In the genomic region with DNA sequence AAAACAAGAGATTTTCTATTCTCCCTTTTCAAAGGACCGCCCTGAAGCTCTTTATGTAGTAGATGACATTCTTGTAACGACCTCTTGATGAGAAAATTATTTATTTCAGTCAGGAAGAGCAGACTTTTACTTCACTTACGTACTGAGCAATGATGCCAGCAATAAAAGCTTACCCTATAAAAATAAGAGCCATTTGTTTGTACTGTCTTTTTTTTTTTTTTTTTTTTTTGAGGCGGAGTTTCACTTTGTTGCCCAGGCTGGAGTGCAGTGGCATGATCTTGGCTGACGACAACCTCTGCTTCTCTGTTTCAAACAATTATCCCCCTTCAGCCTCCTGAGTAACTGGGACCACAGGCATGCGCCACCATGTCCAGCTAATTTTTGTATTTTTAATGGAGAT, we compare ENCODE assay signal across 22 cellular contexts. TPM values are rescaled to one million over a fixed set of nuclear protein-coding genes. Genes with fewer than 3 reads are reported as not detected.
DNase-seq lines count a peak whose midpoint lies in the region; ATAC-seq and TF ChIP-seq lines count a peak whose summit lies in the region.
"Had no signal": no experiment of that assay in that cellular context is flagged by ENCODE, and none has a peak within 500 bp of the region (broad histone marks: within the 10 kb centered on the region; RNA-seq: fewer than 3 reads in every experiment).

No MANE protein-coding gene starts in this region.

- peaks cover 97% of the 10 kb centered on the region for H3K79me2 ChIP-seq in osteoblast (ENCODE audit: insufficient read depth, low read length)
- no peaks in the 10 kb centered on the region for H3K79me2 ChIP-seq in OCI-LY7 (ENCODE audit: insufficient read depth, low read depth, low read length)

- ATAC-seq in GM21526 (IDR thresholded peaks at IDR 0.05; ENCODE audit: low FRiP score, unreplicated experiment) (no peak), HG02884 (IDR thresholded peaks at IDR 0.05; ENCODE audit: unreplicated experiment) (no peak)
- ATAC-seq: GM12878, GM23338, left ventricle myocardium superior had no signal

- H3K4me2 ChIP-seq in osteoblast (ENCODE audit: insufficient read depth, low read length) (no peak overlapping the region), OCI-LY7 (ENCODE audit: low read length) (no peak overlapping the region)
- H3K4me2 ChIP-seq: GM23338, KMS-11 had no signal

- no peak for TF ChIP-seq CTCF in 22Rv1 (IDR thresholded peaks at IDR 0.05)
- no peak for TF ChIP-seq CTCF in LNCaP clone FGC (IDR thresholded peaks at IDR 0.05; ENCODE audit: control insufficient read depth, extremely low read depth, insufficient read depth)
- TF ChIP-seq CTCF in osteoblast (IDR thresholded peaks at IDR 0.05; ENCODE audit: extremely low read depth, low read depth, low read length) = no peak
- no peak for TF ChIP-seq CTCF in OCI-LY7 (conservative IDR thresholded peaks at IDR 0.05; ENCODE audit: low read length)

- no peak overlapping the region for H2AFZ ChIP-seq in osteoblast (ENCODE audit: low read length)
- no peak overlapping the region for H2AFZ ChIP-seq in OCI-LY7 (ENCODE audit: low read length)
- H2AFZ ChIP-seq: GM23338 had no signal

- intact Hi-C loops in OCI-LY7 (cut with micrococcal nuclease; ENCODE audit: unreplicated experiment) = no loop called here

- H3K4me3 ChIP-seq in LNCaP clone FGC (ENCODE audit: low read depth, low read length) = 0 out of 2 replicates have a peak overlapping the region, but pooled peaks have one; percentile 4
- no peak overlapping the region for H3K4me3 ChIP-seq in osteoblast (ENCODE audit: insufficient read depth, low read length)
- no peak overlapping the region for H3K4me3 ChIP-seq in OCI-LY7 (ENCODE audit: low read depth, low read length, poor library complexity, severe bottlenecking)
- H3K4me3 ChIP-seq: GM12878, GM23338, uterus had no signal

- no peaks in the 10 kb centered on the region for H3K27me3 ChIP-seq in osteoblast (ENCODE audit: insufficient read depth, low read length)
- H3K27me3 ChIP-seq: uterus had no signal

- peaks cover 58% of the 10 kb centered on the region for H3K36me3 ChIP-seq in osteoblast (ENCODE audit: insufficient read depth, low read length)
- H3K36me3 ChIP-seq in OCI-LY7 (ENCODE audit: insufficient read depth, low read length) = no peaks in the 10 kb centered on the region; the same call in 1 of the 2 replicates
- H3K36me3 ChIP-seq: neutrophil, uterus had no signal

- CTCF ChIA-PET in OCI-LY7 (lab: Charles Lee; ENCODE audit: unreplicated experiment) = no interaction called here

- H4K20me1 ChIP-seq in osteoblast (ENCODE audit: insufficient read depth, low read length) = peaks cover 60% of the 10 kb centered on the region
- H4K20me1 ChIP-seq in OCI-LY7 (ENCODE audit: insufficient read depth, low read length) = peaks cover 3% of the 10 kb centered on the region; the same call in 1 of the 2 replicates

- H3K9me3 ChIP-seq in osteoblast (ENCODE audit: low read depth, low read length) (no peaks in the 10 kb centered on the region), OCI-LY7 (ENCODE audit: low read length) (no peaks in the 10 kb centered on the region)
- H3K9me3 ChIP-seq: neutrophil, uterus had no signal

- H3K4me1 ChIP-seq in osteoblast (ENCODE audit: insufficient read depth, low read length) (peaks cover 50% of the 10 kb centered on the region), OCI-LY7 (ENCODE audit: insufficient read depth, low read length, poor library complexity, severe bottlenecking) (no peaks in the 10 kb centered on the region)
- H3K4me1 ChIP-seq: uterus had no signal

- H3K27ac ChIP-seq in 22Rv1 (peak overlapping the region; percentile 27), osteoblast (ENCODE audit: low read depth, low read length) (peak overlapping the region; percentile 62), OCI-LY7 (ENCODE audit: low read depth, low read length, poor library complexity, severe bottlenecking) (no peak overlapping the region)
- H3K27ac ChIP-seq: KMS-11, neutrophil had no signal

- POLR2A ChIA-PET in OCI-LY7 (lab: Charles Lee) = interaction anchor here (0.6 to 1.1 kb wide), 3 partner anchors 19 to 394 kb away, joined by 3 read pairs; no protein-coding TSS in a partner anchor

- no TSS peak for BruUV-seq in OCI-LY7 (replicated peaks; lab: Mats Ljungman, UMichigan)

- H3K9me2 ChIP-seq in OCI-LY7 (ENCODE audit: insufficient read depth, low read length) = no peaks in the 10 kb centered on the region

- peak; percentile 50 for DNase-seq in LNCaP clone FGC (ENCODE audit: low read depth)
- peak; percentile 42 for DNase-seq in dermis blood vessel endothelial cell
- no peak for DNase-seq in osteoblast (ENCODE audit: insufficient read length, low spot score, missing footprints)
- no peak for DNase-seq in OCI-LY7 (ENCODE audit: low spot score)
- DNase-seq in NOMO-1 (lab: John Stamatoyannopoulos, UW; ENCODE audit: unreplicated experiment in 2 of 2) = no peak
- DNase-seq: activated CD4-positive, alpha-beta T cell treated with anti-CD3 and anti-CD28 coated beads for 1 hour; CD4-positive, CD25-positive, alpha-beta regulatory T cell; DMS 273 treated with DMSO at 0.1 percent for 48 hours; endodermal cell; head of caudate nucleus; left ventricle myocardium superior; NCI-H2029; retina; stimulated activated CD8-positive, alpha-beta memory T cell treated with anti-CD3 and anti-CD28 coated beads, Interleukin-4, amount 100 ng/mL, for 48 hours; uterus had no signal

RNA-seq across cellular contexts. Expression of a gene that starts 39.2 kb away (rescaled TPM):
- 765 and 891 TPM in 2 replicates for total RNA-seq in dermis blood vessel endothelial cell
- 321 and 362 TPM in 2 replicates for total RNA-seq in osteoblast
- total RNA-seq in OCI-LY7 (2014; rRNA removed; shearing (Covaris generic)) = 24.5 and 37.0 TPM in 2 replicates
- 43.6 and 47.4 TPM in 2 replicates for total RNA-seq in OCI-LY7 (2022)

Comparison
In these comparisons a context has a peak if more than half of its experiments do, and no peak if none do; other contexts are left out.
1. DNase-seq: peak in LNCaP clone FGC (single experiment) and dermis blood vessel endothelial cell (single experiment); none in osteoblast (single experiment), OCI-LY7 (single experiment) and NOMO-1 (0 of 2).